Comparison of ENCODE assay signal across 18 cellular contexts in the genomic region with DNA sequence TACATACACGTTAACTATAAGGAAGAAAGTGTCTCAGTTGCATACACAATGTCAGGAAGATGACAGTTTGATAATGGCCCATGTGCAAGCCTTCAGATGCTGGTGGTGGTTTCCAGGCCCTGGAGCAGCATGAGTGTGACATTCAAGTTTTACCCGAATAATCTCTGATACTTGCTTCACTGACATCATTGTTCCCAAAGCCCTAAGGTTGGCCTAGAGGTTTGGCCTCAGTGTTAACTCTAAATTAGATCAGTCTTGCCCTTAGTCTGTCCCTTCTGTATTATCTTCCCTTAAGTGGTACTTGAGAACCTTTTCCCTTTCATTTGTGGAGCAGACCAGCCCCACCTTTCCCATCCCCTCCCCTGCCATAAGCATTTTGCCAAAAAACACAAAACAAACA. TPM values are rescaled to one million over a fixed set of nuclear protein-coding genes. Genes with fewer than 3 reads are reported as not detected.
A peak's percentile ranks its signal among the peaks of the same experiment; 100 is the strongest.
DNase-seq lines count a peak whose midpoint lies in the region; ATAC-seq and TF ChIP-seq lines count a peak whose summit lies in the region.
"Had no signal": no experiment of that assay in that cellular context is flagged by ENCODE, and none has a peak within 500 bp of the region (broad histone marks: within the 10 kb centered on the region; RNA-seq: fewer than 3 reads in every experiment).

No MANE protein-coding gene starts in this region.

- H3K9me3 Mint-ChIP-seq in activated CD4-positive, alpha-beta T cell treated with anti-CD3 and anti-CD28 coated beads, Interleukin-2, amount 10 ng/mL, durations not matched to agents 24 days and 14 days, result no peaks in the 10 kb centered on the region
- no peaks in the 10 kb centered on the region for H3K9me3 Mint-ChIP-seq in activated T-helper 1 cell treated with anti-CD3 and anti-CD28 coated beads, Interleukin-12 subunit alpha, Interleukin-12 subunit beta, Interleukin-2, Interleukin-4 antibody, amounts not matched to agents 30 ng/mL and 10 ng/mL and 1 ng/mL, durations not matched to agents 14 hours and 24 hours and 36 hours
- H3K9me3 Mint-ChIP-seq: CD8-positive, alpha-beta T cell; H9 had no signal

- POLR2A ChIA-PET in A673 (lab: Charles Lee; ENCODE audit: low non-redundant PET), result no interaction called here

- no peak for DNase-seq in activated CD4-positive, alpha-beta T cell treated with anti-CD3 and anti-CD28 coated beads, Interleukin-2, amount 10 ng/mL, durations not matched to agents 24 days and 14 days
- DNase-seq in activated CD4-positive, alpha-beta T cell treated with anti-CD3 and anti-CD28 coated beads, Interleukin-2, amount 50 U/mL, for 48 hours, result no peak
- DNase-seq in A673 (ENCODE audit: low spot score) (no peak), islet precursor cell (peak; percentile 6), NOMO-1 (lab: John Stamatoyannopoulos, UW; ENCODE audit: unreplicated experiment in 2 of 2) (no peak), NCI-H146 treated with DMSO at 0.1 percent for 48 hours (lab: John Stamatoyannopoulos, UW; ENCODE audit: unreplicated experiment) (no peak)
- DNase-seq in activated T-helper 1 cell treated with anti-CD3 and anti-CD28 coated beads, Interleukin-12 subunit alpha, Interleukin-12 subunit beta, Interleukin-2, Interleukin-4 antibody, amounts not matched to agents 30 ng/mL and 10 ng/mL and 1 ng/mL, durations not matched to agents 14 hours and 24 hours and 36 hours (ENCODE audit: low spot score), result no peak
- DNase-seq: 8988T; Calu3; CD8-positive, alpha-beta T cell; DMS79 treated with DMSO at 0.1 percent for 48 hours; GF-D8; H9 had no signal

- no TSS peak for BruUV-seq in A673 (replicated peaks; lab: Mats Ljungman, UMichigan)

- H3K27ac Mint-ChIP-seq in activated CD4-positive, alpha-beta T cell treated with anti-CD3 and anti-CD28 coated beads, Interleukin-2, amount 10 ng/mL, durations not matched to agents 24 days and 14 days, result peak overlapping the region; percentile 74
- peak overlapping the region; percentile 36 for H3K27ac Mint-ChIP-seq in activated T-helper 1 cell treated with anti-CD3 and anti-CD28 coated beads, Interleukin-12 subunit alpha, Interleukin-12 subunit beta, Interleukin-2, Interleukin-4 antibody, amounts not matched to agents 30 ng/mL and 10 ng/mL and 1 ng/mL, durations not matched to agents 14 hours and 24 hours and 36 hours
- H3K27ac Mint-ChIP-seq: B cell; CD8-positive, alpha-beta T cell; H9 had no signal

- ATAC-seq in GM18505 (IDR thresholded peaks at IDR 0.05; ENCODE audit: unreplicated experiment), result no peak
- ATAC-seq: CD8-positive, alpha-beta T cell; HepG2 had no signal

- no peaks in the 10 kb centered on the region for H3K27me3 Mint-ChIP-seq in activated CD4-positive, alpha-beta T cell treated with anti-CD3 and anti-CD28 coated beads, Interleukin-2, amount 10 ng/mL, durations not matched to agents 24 days and 14 days
- H3K27me3 Mint-ChIP-seq in activated T-helper 1 cell treated with anti-CD3 and anti-CD28 coated beads, Interleukin-12 subunit alpha, Interleukin-12 subunit beta, Interleukin-2, Interleukin-4 antibody, amounts not matched to agents 30 ng/mL and 10 ng/mL and 1 ng/mL, durations not matched to agents 14 hours and 24 hours and 36 hours (ENCODE audit: insufficient read depth), result no peaks in the 10 kb centered on the region
- H3K27me3 Mint-ChIP-seq: B cell had no signal

- peaks cover 78% of the 10 kb centered on the region for H3K36me3 Mint-ChIP-seq in activated CD4-positive, alpha-beta T cell treated with anti-CD3 and anti-CD28 coated beads, Interleukin-2, amount 10 ng/mL, durations not matched to agents 24 days and 14 days (ENCODE audit: low read depth)
- peaks cover 73% of the 10 kb centered on the region for H3K36me3 Mint-ChIP-seq in activated T-helper 1 cell treated with anti-CD3 and anti-CD28 coated beads, Interleukin-12 subunit alpha, Interleukin-12 subunit beta, Interleukin-2, Interleukin-4 antibody, amounts not matched to agents 30 ng/mL and 10 ng/mL and 1 ng/mL, durations not matched to agents 14 hours and 24 hours and 36 hours (ENCODE audit: low read depth)

- H3K27me3 ChIP-seq in A673 (replicated peaks; ENCODE audit: insufficient read depth, low read depth, low read length, poor library complexity), result no peaks in the 10 kb centered on the region
- H3K27me3 ChIP-seq: BLaER1 treated with 17β-estradiol and CSF1 and Interleukin-3, amounts not matched to agents 10 nM and 100 nM had no signal

- H3K27ac ChIP-seq in A673 (ENCODE audit: low read depth, low read length, poor library complexity, severe bottlenecking), result peak overlapping the region; percentile 14
- H3K27ac ChIP-seq: BLaER1 treated with 17β-estradiol and CSF1 and Interleukin-3, amounts not matched to agents 10 nM and 100 nM had no signal

- no peak for TF ChIP-seq CTCF in A673 (conservative IDR thresholded peaks at IDR 0.05; ENCODE audit: low read depth, low read length)

- no peak overlapping the region for H3K4me3 ChIP-seq in A673 (ENCODE audit: low read depth, low read length, poor library complexity, severe bottlenecking)
- H3K4me3 ChIP-seq: BLaER1 treated with 17β-estradiol and CSF1 and Interleukin-3, amounts not matched to agents 10 nM and 100 nM had no signal

- TF ChIP-seq POLR2A in GM18505 (IDR thresholded peaks at IDR 0.05; ENCODE audit: borderline replicate concordance, extremely low read depth, insufficient read depth, insufficient read length), result no peak

- no peak overlapping the region for H3K4me3 Mint-ChIP-seq in activated CD4-positive, alpha-beta T cell treated with anti-CD3 and anti-CD28 coated beads, Interleukin-2, amount 10 ng/mL, durations not matched to agents 24 days and 14 days
- H3K4me3 Mint-ChIP-seq in activated T-helper 1 cell treated with anti-CD3 and anti-CD28 coated beads, Interleukin-12 subunit alpha, Interleukin-12 subunit beta, Interleukin-2, Interleukin-4 antibody, amounts not matched to agents 30 ng/mL and 10 ng/mL and 1 ng/mL, durations not matched to agents 14 hours and 24 hours and 36 hours, result no peak overlapping the region
- H3K4me3 Mint-ChIP-seq: B cell; CD8-positive, alpha-beta T cell; H9 had no signal

- peaks cover 99% of the 10 kb centered on the region for H3K36me3 ChIP-seq in A673 (ENCODE audit: insufficient read depth, low read length, poor library complexity, severe bottlenecking)

- no peaks in the 10 kb centered on the region for H3K9me3 ChIP-seq in A673 (ENCODE audit: low read depth, low read length, poor library complexity, severe bottlenecking)
- H3K9me3 ChIP-seq: BLaER1 treated with 17β-estradiol and CSF1 and Interleukin-3, amounts not matched to agents 10 nM and 100 nM had no signal

- H3K4me1 Mint-ChIP-seq in activated CD4-positive, alpha-beta T cell treated with anti-CD3 and anti-CD28 coated beads, Interleukin-2, amount 10 ng/mL, durations not matched to agents 24 days and 14 days, result peaks cover 20% of the 10 kb centered on the region
- peaks cover 26% of the 10 kb centered on the region for H3K4me1 Mint-ChIP-seq in activated T-helper 1 cell treated with anti-CD3 and anti-CD28 coated beads, Interleukin-12 subunit alpha, Interleukin-12 subunit beta, Interleukin-2, Interleukin-4 antibody, amounts not matched to agents 30 ng/mL and 10 ng/mL and 1 ng/mL, durations not matched to agents 14 hours and 24 hours and 36 hours (ENCODE audit: low read depth)

- CTCF ChIA-PET in A673 (lab: Charles Lee), result no interaction called here

- intact Hi-C loops in activated CD4-positive, alpha-beta T cell treated with anti-CD3 and anti-CD28 coated beads, Interleukin-2, amount 10 ng/mL, durations not matched to agents 24 days and 14 days (cut with micrococcal nuclease), result no loop called here
- intact Hi-C loops in A673 (cut with micrococcal nuclease; ENCODE audit: unreplicated experiment), result no loop called here
- intact Hi-C loops in activated T-helper 1 cell treated with anti-CD3 and anti-CD28 coated beads, Interleukin-12 subunit alpha, Interleukin-12 subunit beta, Interleukin-2, Interleukin-4 antibody, amounts not matched to agents 30 ng/mL and 10 ng/mL and 1 ng/mL, durations not matched to agents 14 hours and 24 hours and 36 hours (cut with micrococcal nuclease), result loop anchor here (10.0 kb wide), 1 partner anchor 459 kb away; the partner anchor contains the start of gene TESPA1

- H3K4me1 ChIP-seq in A673 (ENCODE audit: insufficient read depth, low read length, poor library complexity, severe bottlenecking), result no peaks in the 10 kb centered on the region

RNA-seq across cellular contexts. Expression of gene PDE1B, which starts 24.0 kb away (rescaled TPM):
- total RNA-seq in activated CD4-positive, alpha-beta T cell treated with anti-CD3 and anti-CD28 coated beads, Interleukin-2, amount 10 ng/mL, durations not matched to agents 24 days and 14 days, result 23.6 and 26.3 TPM in 2 replicates
- total RNA-seq in A673 (2021), result 11.5 and 11.7 TPM in 2 replicates
- total RNA-seq in activated T-helper 1 cell treated with anti-CD3 and anti-CD28 coated beads, Interleukin-12 subunit alpha, Interleukin-12 subunit beta, Interleukin-2, Interleukin-4 antibody, amounts not matched to agents 30 ng/mL and 10 ng/mL and 1 ng/mL, durations not matched to agents 14 hours and 24 hours and 36 hours, result 29.9 and 30.4 TPM in 2 replicates
- total RNA-seq: Calu3, HepG2 had no signal

RNA-seq across cellular contexts. Expression of gene NCKAP1L, which starts 27.8 kb away (rescaled TPM):
- 98.0 and 99.5 TPM in 2 replicates for total RNA-seq in activated CD4-positive, alpha-beta T cell treated with anti-CD3 and anti-CD28 coated beads, Interleukin-2, amount 10 ng/mL, durations not matched to agents 24 days and 14 days
- total RNA-seq in A673 (2021), result 250 and 279 TPM in 2 replicates
- 105 TPM in 2 replicates for total RNA-seq in activated T-helper 1 cell treated with anti-CD3 and anti-CD28 coated beads, Interleukin-12 subunit alpha, Interleukin-12 subunit beta, Interleukin-2, Interleukin-4 antibody, amounts not matched to agents 30 ng/mL and 10 ng/mL and 1 ng/mL, durations not matched to agents 14 hours and 24 hours and 36 hours
- total RNA-seq: Calu3, H1, H9, HepG2 had no signal

RNA-seq across cellular contexts. Expression of gene GTSF1, which starts 52.0 kb away (rescaled TPM):
- total RNA-seq in activated CD4-positive, alpha-beta T cell treated with anti-CD3 and anti-CD28 coated beads, Interleukin-2, amount 10 ng/mL, durations not matched to agents 24 days and 14 days, result 4.8 and 5.5 TPM in 2 replicates
- total RNA-seq in A673 (2021), result not detected in 2 replicates
- 3.9 and 4.4 TPM in 2 replicates for total RNA-seq in activated T-helper 1 cell treated with anti-CD3 and anti-CD28 coated beads, Interleukin-12 subunit alpha, Interleukin-12 subunit beta, Interleukin-2, Interleukin-4 antibody, amounts not matched to agents 30 ng/mL and 10 ng/mL and 1 ng/mL, durations not matched to agents 14 hours and 24 hours and 36 hours
- total RNA-seq: H9, HepG2 had no signal
